ENCODE assay signal across 9 cellular contexts in the genomic region with DNA sequence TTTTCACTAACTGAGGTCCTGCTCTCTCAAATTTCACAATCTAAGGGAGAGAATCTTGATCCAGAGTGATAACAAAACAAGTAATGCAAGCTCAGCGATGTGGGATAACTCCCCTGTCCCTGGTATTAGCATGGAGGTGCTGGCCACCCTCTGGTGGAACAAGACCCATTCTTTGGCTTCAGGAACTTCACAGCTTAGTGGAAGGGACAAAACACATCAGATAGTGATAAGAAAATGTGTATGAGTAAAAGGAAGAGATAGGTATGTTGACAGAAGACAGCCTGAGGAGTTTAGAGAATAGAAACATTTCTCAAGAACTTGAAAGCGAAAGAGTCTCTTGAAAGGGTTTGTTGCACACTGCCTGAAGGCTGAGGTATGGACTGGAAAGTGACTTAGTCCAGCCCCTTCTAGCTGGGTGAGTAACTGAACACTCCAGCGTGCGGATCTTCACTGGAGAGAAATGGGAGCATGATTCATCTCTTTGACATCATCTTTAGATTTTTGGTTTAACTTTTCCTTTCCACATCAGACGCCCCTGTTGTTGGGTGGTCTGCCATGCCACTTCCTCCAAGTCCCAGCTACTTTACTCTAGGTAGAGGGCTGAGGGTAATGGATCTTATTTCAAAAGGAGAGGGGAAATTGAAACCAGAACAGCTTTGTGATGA. TPM values are rescaled to one million over a fixed set of nuclear protein-coding genes. Genes with fewer than 3 reads are reported as not detected.
DNase-seq lines count a peak whose midpoint lies in the region; ATAC-seq and TF ChIP-seq lines count a peak whose summit lies in the region.
"Had no signal": no experiment of that assay in that cellular context is flagged by ENCODE, and none has a peak within 500 bp of the region (broad histone marks: within the 10 kb centered on the region; RNA-seq: fewer than 3 reads in every experiment).

No MANE protein-coding gene starts in this region.

- ATAC-seq in GM19463 (IDR thresholded peaks at IDR 0.05; ENCODE audit: unreplicated experiment) (peak; percentile 73), HG02678 (IDR thresholded peaks at IDR 0.05; ENCODE audit: unreplicated experiment) (no peak)

- no peaks in the 10 kb centered on the region for H3K9me2 ChIP-seq in MM.1S (replicated peaks; ENCODE audit: insufficient read depth, low read length)

- H3K36me3 ChIP-seq in BJ (ENCODE audit: control insufficient read depth, insufficient read depth, low read length) = no peaks in the 10 kb centered on the region
- H3K36me3 ChIP-seq in MM.1S (replicated peaks; ENCODE audit: insufficient read depth, low read length) = no peaks in the 10 kb centered on the region
- no peaks in the 10 kb centered on the region for H3K36me3 ChIP-seq in fibroblast of lung (ENCODE audit: control insufficient read depth, insufficient read depth, low read length)

- H3F3A ChIP-seq in MM.1S (ENCODE audit: insufficient read depth, low read length) = peaks cover 15% of the 10 kb centered on the region

- H3K9ac ChIP-seq in MM.1S (ENCODE audit: low read length) = peak overlapping the region; percentile 17
- H3K9ac ChIP-seq in fibroblast of lung (ENCODE audit: insufficient read depth, low read length) = no peak overlapping the region

- H3K9me3 ChIP-seq in MM.1S (replicated peaks; ENCODE audit: insufficient read depth, low read length) (no peaks in the 10 kb centered on the region), fibroblast of lung (ENCODE audit: control insufficient read depth, insufficient read depth, low read depth, low read length) (no peaks in the 10 kb centered on the region)

- peak overlapping the region; percentile 82 for H3K4me2 ChIP-seq in MM.1S (ENCODE audit: low read depth, low read length)
- H3K4me2 ChIP-seq in fibroblast of lung (ENCODE audit: extremely low read depth, insufficient read depth, low read length) = peak overlapping the region; percentile 78

- DNase-seq in BJ (ENCODE audit: low read depth) (no peak), MM.1S (peak; percentile 85), fibroblast of lung (ENCODE audit: low read depth in 2 of 2) (peak; percentile 76 to 89), RWPE1 (ENCODE audit: low spot score) (no peak), SK-N-DZ (ENCODE audit: low spot score) (no peak), T1000 (lab: John Stamatoyannopoulos, UW) (no peak)
- DNase-seq: stimulated activated naive CD4-positive, alpha-beta T cell treated with Interleukin-2 at 50 U/mL for 16 hours had no signal

- H3K27ac ChIP-seq in MM.1S (ENCODE audit: low read length) (peak overlapping the region; percentile 73), fibroblast of lung (ENCODE audit: insufficient read depth, low read length) (peak overlapping the region; percentile 91), RWPE1 (no peak overlapping the region)

- peaks cover 23% of the 10 kb centered on the region for H3K4me1 ChIP-seq in MM.1S (ENCODE audit: low read length)
- peaks cover 38% of the 10 kb centered on the region for H3K4me1 ChIP-seq in fibroblast of lung (ENCODE audit: control insufficient read depth, extremely low read depth, insufficient read depth, low read length)

- H4K20me1 ChIP-seq in MM.1S (ENCODE audit: insufficient read depth, low read length) (no peaks in the 10 kb centered on the region), fibroblast of lung (ENCODE audit: control insufficient read depth, extremely low read depth, insufficient read depth, low read length) (no peaks in the 10 kb centered on the region)

- H3K27me3 ChIP-seq in BJ (ENCODE audit: control insufficient read depth, insufficient read depth, low read length) = no peaks in the 10 kb centered on the region
- H3K27me3 ChIP-seq in MM.1S (replicated peaks; ENCODE audit: insufficient read depth, low read length) = no peaks in the 10 kb centered on the region
- H3K27me3 ChIP-seq in fibroblast of lung (ENCODE audit: control insufficient read depth, insufficient read depth, low read length) = no peaks in the 10 kb centered on the region

- no peaks in the 10 kb centered on the region for H3K79me2 ChIP-seq in MM.1S (ENCODE audit: low read length)
- no peaks in the 10 kb centered on the region for H3K79me2 ChIP-seq in fibroblast of lung (ENCODE audit: control insufficient read depth, insufficient read depth, low read length)

- TF ChIP-seq CTCF in BJ (IDR thresholded peaks at IDR 0.05; ENCODE audit: insufficient read depth, low read depth, low read length) = no peak
- TF ChIP-seq CTCF in MM.1S (IDR thresholded peaks at IDR 0.05; ENCODE audit: low read length) = no peak
- TF ChIP-seq CTCF in fibroblast of lung (conservative IDR thresholded peaks at IDR 0.05 in 1 of 2, IDR thresholded peaks at IDR 0.05 in 1 of 2; ENCODE audit: low read depth in 1 of 2, low read length in 2 of 2) = no peak
- no peak for TF ChIP-seq CTCF in RWPE1 (conservative IDR thresholded peaks at IDR 0.05; ENCODE audit: low read depth)

- H2AFZ ChIP-seq in MM.1S (ENCODE audit: low read length) = peak overlapping the region; percentile 71
- H2AFZ ChIP-seq in fibroblast of lung (ENCODE audit: low read length) = no peak overlapping the region

- H3K4me3 ChIP-seq in BJ (ENCODE audit: low read depth, low read length) (peak overlapping the region; percentile 17), MM.1S (ENCODE audit: low read length) (peak overlapping the region; percentile 65), fibroblast of lung (replicated peaks in 1 of 4; ENCODE audit: control extremely low read depth in 1 of 4, insufficient read depth in 1 of 4, low read depth in 3 of 4, low read length in 4 of 4) (no peak overlapping the region)

- CTCF ChIA-PET in BJ (lab: Yijun Ruan, JAX) = interaction anchor here (1.5 kb wide), 1 partner anchor 10 kb away, joined by 5 read pairs; no protein-coding TSS in a partner anchor
- CTCF ChIA-PET in RWPE1 (lab: Yijun Ruan, JAX) = interaction anchor here (0.6 to 0.7 kb wide), 2 partner anchors 80 to 130 kb away, joined by 3 read pairs; no protein-coding TSS in a partner anchor

- POLR2A ChIA-PET in BJ (lab: Charles Lee) (interaction anchor here (0.7 to 1.0 kb wide), 2 partner anchors 9 to 144 kb away, joined by 3 read pairs; no protein-coding TSS in a partner anchor), RWPE1 (lab: Yijun Ruan, JAX; ENCODE audit: low non-redundant PET) (no interaction called here)

RNA-seq across cellular contexts. Expression of a gene that starts 25.4 kb away (rescaled TPM):
- polyA plus RNA-seq in BJ (2011; rRNA removed) (11.1 and 11.8 TPM in 2 replicates), fibroblast of lung (19.5 and 26.6 TPM in 2 replicates)
- 22.9 and 28.0 TPM in 2 replicates for polyA minus RNA-seq in BJ (2011; rRNA and poly(A)+ RNA removed)
- total RNA-seq in fibroblast of lung = 13.6 and 23.5 TPM in 2 replicates
- 10.7 and 16.9 TPM in 2 replicates for polyA plus RNA-seq in fibroblast of lung (2012)
- polyA minus RNA-seq in fibroblast of lung (ENCODE audit: low replicate concordance) = 31.5 and 52.5 TPM in 2 replicates
- polyA plus RNA-seq in SK-N-DZ (2014; cell fraction: cytosol; rRNA removed) = 18.2 and 19.6 TPM in 2 replicates
- polyA plus RNA-seq in SK-N-DZ (2014; cell fraction: nucleus; rRNA removed) = 34.6 and 46.9 TPM in 2 replicates

Comparison
In these comparisons a context has a peak if more than half of its experiments do, and no peak if none do; other contexts are left out.
1. DNase-seq: peak in MM.1S (single experiment) and fibroblast of lung (2 of 2); none in BJ (single experiment), RWPE1 (single experiment), SK-N-DZ (single experiment) and T1000 (single experiment).
2. H3K4me3 ChIP-seq: peak in BJ (single experiment) and MM.1S (single experiment); none in fibroblast of lung (0 of 4).